26 cellular contexts compared by ENCODE assay signal in the genomic region with DNA sequence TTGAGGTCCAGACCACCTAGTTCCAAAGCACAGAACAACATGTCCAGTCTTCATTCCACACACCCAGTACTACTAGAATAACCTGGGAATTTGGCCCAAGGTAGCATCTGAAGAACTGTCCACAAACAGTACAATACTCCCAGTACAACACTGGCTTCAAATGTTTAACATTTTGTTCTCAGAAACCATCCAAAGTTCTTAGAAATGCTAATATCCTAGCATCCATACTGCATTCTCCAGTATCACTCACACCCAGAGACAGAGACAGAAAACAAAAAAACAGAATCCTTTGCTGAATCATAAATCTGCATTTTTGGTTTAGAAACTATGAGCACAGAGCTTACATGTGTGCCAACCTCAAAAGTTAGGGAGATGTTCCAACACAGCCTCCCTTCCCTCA.
"Had no signal": no experiment of that assay in that cellular context is flagged by ENCODE, and none has a peak within 500 bp of the region (broad histone marks: within the 10 kb centered on the region; RNA-seq: fewer than 3 reads in every experiment).

No MANE protein-coding gene starts in this region.

- H3K4me3 ChIP-seq: SK-N-MC had no signal

- DNase-seq: activated CD4-positive, alpha-beta memory T cell treated with anti-CD3 and anti-CD28 coated beads for 36 hours; activated naive CD8-positive, alpha-beta T cell treated with anti-CD3 and anti-CD28 coated beads for 36 hours; activated T-cell treated with anti-CD3 and anti-CD28 coated beads for 4 hours; anterior cingulate cortex; brain microvascular endothelial cell; cortex of kidney; erythroblast; foreskin fibroblast; glutamatergic neuron; hypothalamus; midbrain; nephron progenitor cell; nucleus accumbens; posterior cingulate gyrus; retina; stimulated activated CD4-positive, alpha-beta T cell treated with anti-CD3 and anti-CD28 coated beads, Interleukin-12 subunit alpha, Interleukin-12 subunit beta, amount 100 ng/mL, for 4 hours; stimulated activated CD4-positive, alpha-beta T cell treated with anti-CD3 and anti-CD28 coated beads, Interleukin-1b, Interleukin-23, amount 100 ng/mL, for 48 hours; stimulated activated naive CD8-positive, alpha-beta T cell treated with anti-CD3 and anti-CD28 coated beads, Interleukin-15, Interleukin-2, amounts not matched to agents 100 U/mL and 50 U/mL, for 24 hours; trophoblast cell; WERI-Rb-1 had no signal

- H3K27ac ChIP-seq: brain microvascular endothelial cell, SK-N-MC, WERI-Rb-1 had no signal

- H3K36me3 ChIP-seq: brain microvascular endothelial cell, WERI-Rb-1 had no signal

- FAIRE-seq: endometrium, keratinocyte had no signal

- H3K4me3 Mint-ChIP-seq: activated CD4-positive, alpha-beta memory T cell treated with anti-CD3 and anti-CD28 coated beads for 36 hours; activated naive CD8-positive, alpha-beta T cell treated with anti-CD3 and anti-CD28 coated beads for 36 hours; activated T-helper 1 cell treated with anti-CD3 and anti-CD28 coated beads, Interleukin-12 subunit alpha, Interleukin-12 subunit beta, Interleukin-2, Interleukin-4 antibody, amounts not matched to agents 30 ng/mL and 10 ng/mL and 1 ng/mL, durations not matched to agents 14 hours and 24 hours and 36 hours; central memory CD8-positive, alpha-beta T cell; nephron progenitor cell had no signal

- H3K27ac Mint-ChIP-seq: activated CD4-positive, alpha-beta memory T cell treated with anti-CD3 and anti-CD28 coated beads for 36 hours; activated naive CD8-positive, alpha-beta T cell treated with anti-CD3 and anti-CD28 coated beads for 36 hours; activated T-helper 1 cell treated with anti-CD3 and anti-CD28 coated beads, Interleukin-12 subunit alpha, Interleukin-12 subunit beta, Interleukin-2, Interleukin-4 antibody, amounts not matched to agents 30 ng/mL and 10 ng/mL and 1 ng/mL, durations not matched to agents 14 hours and 24 hours and 36 hours; nephron progenitor cell had no signal

- H3K9me3 Mint-ChIP-seq: activated CD4-positive, alpha-beta memory T cell treated with anti-CD3 and anti-CD28 coated beads for 36 hours; activated naive CD8-positive, alpha-beta T cell treated with anti-CD3 and anti-CD28 coated beads for 36 hours; activated T-helper 1 cell treated with anti-CD3 and anti-CD28 coated beads, Interleukin-12 subunit alpha, Interleukin-12 subunit beta, Interleukin-2, Interleukin-4 antibody, amounts not matched to agents 30 ng/mL and 10 ng/mL and 1 ng/mL, durations not matched to agents 14 hours and 24 hours and 36 hours; central memory CD8-positive, alpha-beta T cell had no signal

- H3K36me3 Mint-ChIP-seq: activated CD4-positive, alpha-beta memory T cell treated with anti-CD3 and anti-CD28 coated beads for 36 hours had no signal

- H3K27me3 ChIP-seq: brain microvascular endothelial cell had no signal

- ATAC-seq: left lobe of liver; stimulated activated naive CD8-positive, alpha-beta T cell treated with anti-CD3 and anti-CD28 coated beads, Interleukin-15, Interleukin-2, amounts not matched to agents 100 U/mL and 50 U/mL, for 24 hours had no signal

- H3K27me3 Mint-ChIP-seq: activated CD4-positive, alpha-beta memory T cell treated with anti-CD3 and anti-CD28 coated beads for 36 hours; activated naive CD8-positive, alpha-beta T cell treated with anti-CD3 and anti-CD28 coated beads for 36 hours; central memory CD8-positive, alpha-beta T cell had no signal
